ENCODE assay signal across 22 cellular contexts in the genomic region with DNA sequence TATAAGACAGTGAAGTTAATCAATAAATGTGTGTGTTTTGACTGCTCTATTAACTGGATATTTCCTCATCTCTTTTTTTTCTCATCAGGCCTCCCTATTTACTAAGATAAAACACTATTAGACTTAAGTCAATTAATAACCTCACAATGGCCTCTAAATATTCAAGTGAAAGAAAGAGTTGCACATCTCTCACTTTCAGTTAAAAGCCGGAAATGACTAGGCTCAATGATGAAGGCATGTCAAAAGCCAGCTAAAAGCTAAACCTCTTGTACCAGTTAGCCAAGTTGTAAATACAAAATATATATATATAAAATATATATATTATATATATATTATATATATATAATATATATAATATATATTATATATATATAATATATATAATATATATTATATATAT.
"Had no signal": no experiment of that assay in that cellular context is flagged by ENCODE, and none has a peak within 500 bp of the region (broad histone marks: within the 10 kb centered on the region; RNA-seq: fewer than 3 reads in every experiment).

No MANE protein-coding gene starts in this region.

- FAIRE-seq: islet of Langerhans had no signal

- DNase-seq: dorsolateral prefrontal cortex; effector CD4-positive, alpha-beta T cell; heart left ventricle; left ventricle myocardium superior; lower lobe of right lung; naive thymus-derived CD8-positive, alpha-beta T cell; nephron progenitor cell; nucleus accumbens; posterior cingulate gyrus; psoas muscle; right cardiac atrium; sigmoid colon; spleen; stimulated activated CD4-positive, alpha-beta T cell treated with anti-CD3 and anti-CD28 coated beads, Interleukin-4, amount 100 ng/mL, for 4 hours; stimulated activated naive CD8-positive, alpha-beta T cell treated with anti-CD3 and anti-CD28 coated beads, Interleukin-15, Interleukin-2, amounts not matched to agents 100 U/mL and 50 U/mL, for 24 hours; substantia nigra; testis; tibial artery had no signal

- ATAC-seq: gastroesophageal sphincter; heart left ventricle; left ventricle myocardium superior; lower lobe of right lung; naive thymus-derived CD8-positive, alpha-beta T cell; psoas muscle; right cardiac atrium; stimulated activated memory B cell treated with anti-CD40 and anti-IgM and Interleukin-4, amounts not matched to agents 10 μg/mL and 1 μg/mL and 100 μg/mL, for 72 hours; stimulated activated naive CD8-positive, alpha-beta T cell treated with anti-CD3 and anti-CD28 coated beads, Interleukin-15, Interleukin-2, amounts not matched to agents 100 U/mL and 50 U/mL, for 24 hours had no signal

- H3K36me3 ChIP-seq: gastroesophageal sphincter, heart left ventricle, lower lobe of right lung, sigmoid colon, spleen, tibial artery had no signal

- H3K27ac ChIP-seq: dorsolateral prefrontal cortex, gastroesophageal sphincter, heart left ventricle, hepatocyte, lower lobe of right lung, psoas muscle, sigmoid colon, spleen, testis, tibial artery had no signal

- H3K27me3 ChIP-seq: dorsolateral prefrontal cortex, gastroesophageal sphincter, heart left ventricle, hepatocyte, sigmoid colon, spleen, testis, tibial artery had no signal

- H3K4me1 ChIP-seq: gastroesophageal sphincter, lower lobe of right lung, psoas muscle, spleen, testis had no signal

- H3K4me3 ChIP-seq: dorsolateral prefrontal cortex, gastroesophageal sphincter, heart left ventricle, hepatocyte, lower lobe of right lung, psoas muscle, sigmoid colon, spleen, testis, tibial artery had no signal

- H3K9me3 ChIP-seq: gastroesophageal sphincter, heart left ventricle, lower lobe of right lung, psoas muscle, sigmoid colon, testis, tibial artery had no signal
